In genomic region chr9:42238862-42239261, GRCh38 we compare ENCODE assay signal across 7 cellular contexts. TPM values are rescaled to one million over a fixed set of nuclear protein-coding genes. Genes with fewer than 3 reads are reported as not detected.
"Had no signal": no experiment of that assay in that cellular context is flagged by ENCODE, and none has a peak within 500 bp of the region (broad histone marks: within the 10 kb centered on the region; RNA-seq: fewer than 3 reads in every experiment).

No MANE protein-coding gene starts in this region.

RNA-seq across cellular contexts. Expression of gene SPATA31A6, which starts 55.4 kb away (rescaled TPM):
- total RNA-seq: MCF 10A, NCI-H460, OCI-LY7, PC-9, RPMI7951, SJCRH30, SK-MEL-5 had no signal
